Comparison of ENCODE assay signal across 9 cellular contexts in the genomic region with DNA sequence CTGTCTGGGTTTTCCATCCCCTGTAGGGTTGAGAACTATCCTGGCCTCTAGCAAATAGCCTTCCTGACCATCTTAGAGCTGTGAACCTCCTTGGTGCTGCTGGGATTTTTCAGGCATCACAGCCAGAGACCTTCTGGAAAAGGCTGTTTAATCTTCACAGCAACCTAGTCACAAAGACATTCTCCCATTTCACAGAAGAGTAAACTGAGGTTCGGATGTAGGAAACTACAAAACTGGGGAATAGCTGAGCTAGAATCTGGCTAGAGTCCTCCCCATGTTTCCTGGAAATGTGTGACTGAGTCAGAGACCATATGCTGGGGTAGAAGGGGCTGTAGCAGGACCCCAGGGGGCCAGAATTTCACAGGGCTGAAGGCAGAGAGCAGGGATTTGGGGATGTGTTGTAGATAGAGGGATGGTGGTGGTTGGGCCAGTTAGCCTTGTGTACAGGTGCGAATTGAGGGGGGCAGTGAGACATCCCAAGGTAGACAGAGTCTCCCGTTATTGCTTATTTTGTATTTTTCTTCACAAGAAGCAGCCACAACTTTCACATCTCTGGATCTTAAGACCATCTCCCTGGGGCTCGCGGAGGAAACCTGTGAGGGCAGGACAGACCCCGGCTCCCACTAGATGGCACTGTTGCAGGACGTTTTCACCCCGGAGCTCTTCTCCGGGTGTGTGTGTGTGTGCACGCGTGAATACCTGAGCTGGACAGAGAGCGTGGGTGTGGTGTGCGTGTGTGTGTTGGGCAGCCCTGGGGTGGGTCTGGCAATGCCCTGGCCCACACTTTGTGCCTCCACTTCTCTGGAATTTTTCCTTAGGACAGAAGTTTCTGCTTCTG.
DNase-seq lines count a peak whose midpoint lies in the region; ATAC-seq and TF ChIP-seq lines count a peak whose summit lies in the region.
"Had no signal": no experiment of that assay in that cellular context is flagged by ENCODE, and none has a peak within 500 bp of the region (broad histone marks: within the 10 kb centered on the region; RNA-seq: fewer than 3 reads in every experiment).

No MANE protein-coding gene starts in this region.

- no peaks in the 10 kb centered on the region for H4K20me1 ChIP-seq in SK-N-SH (ENCODE audit: insufficient read depth)

- H3K9me2 ChIP-seq in SK-N-SH = no peaks in the 10 kb centered on the region

- H3K4me3 ChIP-seq in SK-N-SH (ENCODE audit: low read depth in 2 of 2, low read length in 1 of 2) (peak overlapping the region in 1 of 2 experiments; percentile 11; a peak in 1 of 4 replicates), adrenal gland (no peak overlapping the region), heart right ventricle (no peak overlapping the region), psoas muscle (no peak overlapping the region)
- H3K4me3 ChIP-seq: skin epidermis had no signal

- POLR2A ChIA-PET in SK-N-SH (lab: Yijun Ruan, JAX) = interaction anchor here (0.6 kb wide), 1 partner anchor 184 kb away, joined by 3 read pairs; no protein-coding TSS in a partner anchor

- H3K27ac ChIP-seq in SK-N-SH (ENCODE audit: low read depth in 2 of 2, low read length in 1 of 2) = no peak overlapping the region
- H3K27ac ChIP-seq in adrenal gland = no peak overlapping the region
- no peak overlapping the region for H3K27ac ChIP-seq in heart right ventricle
- no peak overlapping the region for H3K27ac ChIP-seq in psoas muscle
- H3K27ac ChIP-seq: skin epidermis had no signal

- no peaks in the 10 kb centered on the region for H3K4me1 ChIP-seq in SK-N-SH (ENCODE audit: control insufficient read depth in 1 of 2, insufficient read depth in 2 of 2, low read depth in 1 of 2, low read length in 1 of 2)
- H3K4me1 ChIP-seq in adrenal gland (replicated peaks in 1 of 2) = no peaks in the 10 kb centered on the region
- H3K4me1 ChIP-seq in heart right ventricle = no peaks in the 10 kb centered on the region
- no peaks in the 10 kb centered on the region for H3K4me1 ChIP-seq in psoas muscle

- H3K79me2 ChIP-seq in SK-N-SH (ENCODE audit: insufficient read depth) = no peaks in the 10 kb centered on the region

- no peak overlapping the region for H3K4me2 ChIP-seq in SK-N-SH

- H2AFZ ChIP-seq in SK-N-SH (ENCODE audit: low read depth) = no peak overlapping the region

- intact Hi-C loops in adrenal gland (cut with DNase I) = loop anchor here (2.0 kb wide), 1 partner anchor 217 kb away; no protein-coding TSS in a partner anchor
- intact Hi-C loops in heart right ventricle (cut with DNase I) = loop anchor here (2.0 to 5.0 kb wide), 3 partner anchors 216 to 219 kb away; no protein-coding TSS in a partner anchor
- intact Hi-C loops in psoas muscle (cut with DNase I) = loop anchor here (2.0 kb wide), 1 partner anchor 217 kb away; no protein-coding TSS in a partner anchor

- CTCF ChIA-PET in SK-N-SH (lab: Yijun Ruan, JAX) = interaction anchor here (0.6 to 10.3 kb wide), 69 partner anchors 10 to 305 kb away, joined by 3 to 166 read pairs (median 4); a partner anchor contains a TSS

- TF ChIP-seq CTCF in SK-N-SH (IDR thresholded peaks at IDR 0.05) (peak; percentile 85), adrenal gland (IDR thresholded peaks at IDR 0.05) (peak; percentile 66 to 82 (median 76)), heart right ventricle (IDR thresholded peaks at IDR 0.05) (peak; percentile 48 to 83 (median 70)), psoas muscle (IDR thresholded peaks at IDR 0.05) (peak; percentile 63)

- H3K36me3 ChIP-seq in SK-N-SH (replicated peaks in 1 of 2; ENCODE audit: control insufficient read depth in 1 of 2, insufficient read depth in 2 of 2, low read length in 1 of 2) (no peaks in the 10 kb centered on the region), adrenal gland (replicated peaks in 1 of 2) (no peaks in the 10 kb centered on the region), heart right ventricle (no peaks in the 10 kb centered on the region), psoas muscle (ENCODE audit: insufficient read depth in 1 of 2, low read depth in 1 of 2) (no peaks in the 10 kb centered on the region)

- H3F3A ChIP-seq in SK-N-SH (replicated peaks; ENCODE audit: insufficient read depth) = no peaks in the 10 kb centered on the region

- H3K9me3 ChIP-seq in SK-N-SH (no peaks in the 10 kb centered on the region), adrenal gland (replicated peaks in 1 of 3) (no peaks in the 10 kb centered on the region), heart right ventricle (no peaks in the 10 kb centered on the region), psoas muscle (no peaks in the 10 kb centered on the region)

- no peak overlapping the region for H3K9ac ChIP-seq in SK-N-SH

- DNase-seq in AG08395 (ENCODE audit: low spot score) (peak; percentile 67), Kasumi-1 (lab: John Stamatoyannopoulos, UW) (peak; percentile 62 to 84), SK-N-SH (peak; percentile 69), adrenal gland (peak; percentile 60 to 81 (median 79)), heart right ventricle (peak; percentile 47 to 53), psoas muscle (peak; percentile 51 to 71)

- under 1% methylated on average over 12 of the region's 13 CpGs for WGBS in SK-N-SH (ENCODE audit: low lambda C conversion rate)
- 7 to 10% (median 8%) methylated on average over 12 to 13 of the region's 13 CpGs for WGBS in adrenal gland, 4 donors
- 6 to 8% methylated on average over 13 of the region's 13 CpGs for WGBS in heart right ventricle, 2 donors
- WGBS in psoas muscle, 3 donors = 8 to 9% (median 9%) methylated on average over 13 of the region's 13 CpGs

- TF ChIP-seq POLR2A in adrenal gland (IDR thresholded peaks at IDR 0.05) = no peak

- TF ChIP-seq RAD21 in SK-N-SH (IDR thresholded peaks at IDR 0.05; ENCODE audit: low read length) = peak; percentile 79

- ATAC-seq in GM18907 (IDR thresholded peaks at IDR 0.05; ENCODE audit: unreplicated experiment) (peak; percentile 62), heart right ventricle (peak; percentile 35 to 87 (median 79)), psoas muscle (peak; percentile 66 to 86 (median 75)), GM19395 (IDR thresholded peaks at IDR 0.05; ENCODE audit: unreplicated experiment) (no peak)

- peaks cover 19% of the 10 kb centered on the region for H3K27me3 ChIP-seq in SK-N-SH (ENCODE audit: insufficient read depth)
- no peaks in the 10 kb centered on the region for H3K27me3 ChIP-seq in adrenal gland
- H3K27me3 ChIP-seq in heart right ventricle = peaks cover 0 to 12% (median 8%) of the 10 kb centered on the region in 7 donors
- no peaks in the 10 kb centered on the region for H3K27me3 ChIP-seq in psoas muscle (ENCODE audit: insufficient read depth in 3 of 3, low read length in 2 of 3)

- TF ChIP-seq EP300 in SK-N-SH (IDR thresholded peaks at IDR 0.05; ENCODE audit: borderline replicate concordance in 1 of 2, low read depth in 1 of 2, low read length in 1 of 2) = no peak

TF ChIP-seq in SK-N-SH, 30 proteins besides CTCF, POLR2A, EP300 and RAD21:
- TF ChIP-seq SIN3A (IDR thresholded peaks at IDR 0.05; ENCODE audit: borderline replicate concordance, low read depth, low read length) (no peak), SMC3 (IDR thresholded peaks at IDR 0.05; ENCODE audit: low read depth, low read length) (peak; percentile 89)
TF ChIP-seq in SK-N-SH: peak in this region for 1.
